Comparison of ENCODE assay signal across 7 cellular contexts in genomic region chr1:115595279-115596079, GRCh38. TPM values are rescaled to one million over a fixed set of nuclear protein-coding genes. Genes with fewer than 3 reads are reported as not detected.
A peak's percentile ranks its signal among the peaks of the same experiment; 100 is the strongest.
DNase-seq lines count a peak whose midpoint lies in the region; ATAC-seq and TF ChIP-seq lines count a peak whose summit lies in the region.

No MANE protein-coding gene starts in this region.

- POLR2A ChIA-PET in activated CD4-positive, alpha-beta T cell treated with anti-CD3 and anti-CD28 coated beads, Interleukin-2, amount 10 ng/mL, durations not matched to agents 7 days and 5 days (lab: Charles Lee) = no interaction called here

- H3K4me1 Mint-ChIP-seq in activated CD4-positive, alpha-beta T cell treated with anti-CD3 and anti-CD28 coated beads, Interleukin-2, amount 10 ng/mL, durations not matched to agents 7 days and 5 days = no peaks in the 10 kb centered on the region

- TF ChIP-seq CTCF in GM12873 (IDR thresholded peaks at IDR 0.05; ENCODE audit: insufficient read depth, low read depth, low read length, missing control alignments) (peak; percentile 95), lower leg skin (IDR thresholded peaks at IDR 0.05) (no peak)

- H3K36me3 Mint-ChIP-seq in activated CD4-positive, alpha-beta T cell treated with anti-CD3 and anti-CD28 coated beads, Interleukin-2, amount 10 ng/mL, durations not matched to agents 7 days and 5 days (ENCODE audit: low read depth) = no peaks in the 10 kb centered on the region

- H3K4me3 Mint-ChIP-seq in activated CD4-positive, alpha-beta T cell treated with anti-CD3 and anti-CD28 coated beads, Interleukin-2, amount 10 ng/mL, durations not matched to agents 7 days and 5 days = no peak overlapping the region

- H3K27ac Mint-ChIP-seq in activated CD4-positive, alpha-beta T cell treated with anti-CD3 and anti-CD28 coated beads, Interleukin-2, amount 10 ng/mL, durations not matched to agents 7 days and 5 days = no peak overlapping the region

- CTCF ChIA-PET in activated CD4-positive, alpha-beta T cell treated with anti-CD3 and anti-CD28 coated beads, Interleukin-2, amount 10 ng/mL, durations not matched to agents 7 days and 5 days (lab: Charles Lee) = interaction anchor here (1.1 to 1.8 kb wide), 2 partner anchors 320 to 457 kb away, joined by 3 to 8 read pairs; no protein-coding TSS in a partner anchor

- intact Hi-C loops in lower leg skin (cut with DNase I; ENCODE audit: low total_unique reads) = loop anchor here (5.0 kb wide), 1 partner anchor 458 kb away; no protein-coding TSS in a partner anchor

- no peaks in the 10 kb centered on the region for H3K27me3 Mint-ChIP-seq in activated CD4-positive, alpha-beta T cell treated with anti-CD3 and anti-CD28 coated beads, Interleukin-2, amount 10 ng/mL, durations not matched to agents 7 days and 5 days

- no peak for TF ChIP-seq POLR2A in lower leg skin (IDR thresholded peaks at IDR 0.05)

- DNase-seq in NCI-H510A (lab: John Stamatoyannopoulos, UW) = peak; percentile 38
- peak; percentile 74 for DNase-seq in activated CD4-positive, alpha-beta T cell treated with anti-CD3 and anti-CD28 coated beads, Interleukin-2, amount 10 ng/mL, durations not matched to agents 7 days and 5 days
- DNase-seq in dermis blood vessel endothelial cell = peak; percentile 88
- DNase-seq in lower leg skin (ENCODE audit: low spot score in 2 of 2) = peak; percentile 79 to 96
- peak; percentile 3 for DNase-seq in stimulated activated CD8-positive, alpha-beta memory T cell treated with anti-CD3 and anti-CD28 coated beads, Interleukin-12 subunit alpha, Interleukin-12 subunit beta, amount 100 ng/mL, for 4 hours (ENCODE audit: low read depth)

- peak; percentile 79 for ATAC-seq in HG03354 (IDR thresholded peaks at IDR 0.05; ENCODE audit: poor library complexity, severe bottlenecking, unreplicated experiment)

- 59 to 65% methylated on average over 12 of the region's 12 CpGs for WGBS in lower leg skin, 2 donors

- H3K9me3 Mint-ChIP-seq in activated CD4-positive, alpha-beta T cell treated with anti-CD3 and anti-CD28 coated beads, Interleukin-2, amount 10 ng/mL, durations not matched to agents 7 days and 5 days = no peaks in the 10 kb centered on the region

- no peak overlapping the region for H3K4me3 ChIP-seq in lower leg skin (ENCODE audit: low read depth, poor library complexity, severe bottlenecking)

RNA-seq across cellular contexts. Expression of gene VANGL1, which starts 46.3 kb away (rescaled TPM):
- total RNA-seq in activated CD4-positive, alpha-beta T cell treated with anti-CD3 and anti-CD28 coated beads, Interleukin-2, amount 10 ng/mL, durations not matched to agents 7 days and 5 days = 10 to 100 TPM; 16.4 to 19.3 TPM
- total RNA-seq in dermis blood vessel endothelial cell (16.3 and 24.3 TPM in 2 replicates), lower leg skin (10 to 100 TPM in 3 of 4 donors, 1 to 10 TPM in 1; 9.5 to 22.2 (median 17.2) TPM)

Comparison
In these comparisons a context has a peak if more than half of its experiments do, and no peak if none do; other contexts are left out.
1. DNase-seq: peak in every context shown above with its lines; median percentile 88 in dermis blood vessel endothelial cell; 88 in lower leg skin; 74 in activated CD4-positive, alpha-beta T cell treated with anti-CD3 and anti-CD28 coated beads, Interleukin-2, amount 10 ng/mL, durations not matched to agents 7 days and 5 days; 38 in NCI-H510A; 3 in stimulated activated CD8-positive, alpha-beta memory T cell treated with anti-CD3 and anti-CD28 coated beads, Interleukin-12 subunit alpha, Interleukin-12 subunit beta, amount 100 ng/mL, for 4 hours.